23 cellular contexts compared by ENCODE assay signal in genomic region chr10:601356-601963, GRCh38.
A peak's percentile ranks its signal among the peaks of the same experiment; 100 is the strongest.
DNase-seq lines count a peak whose midpoint lies in the region; ATAC-seq and TF ChIP-seq lines count a peak whose summit lies in the region.
"Had no signal": no experiment of that assay in that cellular context is flagged by ENCODE, and none has a peak within 500 bp of the region (broad histone marks: within the 10 kb centered on the region; RNA-seq: fewer than 3 reads in every experiment).

No MANE protein-coding gene starts in this region.

- WGBS in SK-N-SH (ENCODE audit: low lambda C conversion rate) = 83% methylated on average over 17 of the region's 18 CpGs
- 8 to 14% methylated on average over 18 of the region's 18 CpGs for WGBS in aorta, 2 donors

- H2AFZ ChIP-seq in SK-N-SH (ENCODE audit: low read depth) = no peak overlapping the region
- no peak overlapping the region for H2AFZ ChIP-seq in osteoblast (ENCODE audit: low read length)

- H3K36me3 ChIP-seq in SK-N-SH (replicated peaks in 1 of 2; ENCODE audit: control insufficient read depth in 1 of 2, insufficient read depth in 2 of 2, low read length in 1 of 2) (no peaks in the 10 kb centered on the region), osteoblast (ENCODE audit: insufficient read depth, low read length) (no peaks in the 10 kb centered on the region), aorta (ENCODE audit: control insufficient read depth in 1 of 2, insufficient read depth in 2 of 2, low read length in 1 of 2) (no peaks in the 10 kb centered on the region)

- CTCF ChIA-PET in SK-N-SH (lab: Yijun Ruan, JAX) = no interaction called here

- H3K4me1 ChIP-seq in SK-N-SH (ENCODE audit: control insufficient read depth in 1 of 2, insufficient read depth in 2 of 2, low read depth in 1 of 2, low read length in 1 of 2) (peaks cover 15 to 39% of the 10 kb centered on the region in 2 experiments; a peak in 3 of 4 replicates), osteoblast (ENCODE audit: insufficient read depth, low read length) (peaks cover 52% of the 10 kb centered on the region), aorta (ENCODE audit: control insufficient read depth in 1 of 2, insufficient read depth in 2 of 2, low read length in 2 of 2) (no peaks in the 10 kb centered on the region)

- intact Hi-C loops in aorta (cut with DNase I) = no loop called here

- H3K9me2 ChIP-seq in SK-N-SH = no peaks in the 10 kb centered on the region

- H3K4me2 ChIP-seq in SK-N-SH = peak overlapping the region; percentile 14; the same call in 1 of the 2 replicates
- peak overlapping the region; percentile 59 for H3K4me2 ChIP-seq in osteoblast (ENCODE audit: insufficient read depth, low read length)

- no peak for DNase-seq in SK-N-SH
- DNase-seq in left lobe of liver (ENCODE audit: low spot score) = peak; percentile 14
- peak; percentile 74 for DNase-seq in osteoblast (ENCODE audit: insufficient read length, low spot score, missing footprints)
- DNase-seq in aorta = peak; percentile 47 to 74
- no peak for DNase-seq in C1 segment of cervical spinal cord (lab: John Stamatoyannopoulos, UW)
- no peak for DNase-seq in stimulated activated naive CD4-positive, alpha-beta T cell treated with Interleukin-2 at 50 U/mL for 16 hours (lab: John Stamatoyannopoulos, UW)
- DNase-seq in epidermal melanocyte (ENCODE audit: insufficient read length, low spot score) = no peak
- DNase-seq: activated CD4-positive, alpha-beta T cell treated with anti-CD3 and anti-CD28 coated beads for 4 hours; activated gamma-delta T cell treated with Interleukin-2 at 50 U/mL for 16 hours; activated T-cell treated with anti-CD3 and anti-CD28 coated beads, Interleukin-2, amount 50 U/mL, for 24 hours; cerebellar nuclear complex; DMS153; hypothalamus; left ventricle myocardium superior; NCI-H1417 treated with DMSO at 0.1 percent for 48 hours; NCI-H2081 treated with DMSO at 0.1 percent for 48 hours; NCI-H226; NCI-H748 treated with DMSO at 0.1 percent for 48 hours; stimulated activated CD4-positive, alpha-beta T cell treated with anti-CD3 and anti-CD28 coated beads, Interleukin-15, amount 100 ng/mL, for 24 hours; stimulated activated naive B cell treated with anti-CD40 and anti-IgM and Interleukin-4, amounts not matched to agents 10 μg/mL and 1 μg/mL and 100 μg/mL, for 72 hours had no signal

- ATAC-seq in SK-N-SH treated with all-trans-retinoic acid at 6 μM for 48 hours (no peak), left lobe of liver (peak; percentile 25), aorta (ENCODE audit: low FRiP score) (no peak)
- ATAC-seq: left ventricle myocardium superior; mucosa of descending colon; stimulated activated naive B cell treated with anti-CD40 and anti-IgM and Interleukin-4, amounts not matched to agents 10 μg/mL and 1 μg/mL and 100 μg/mL, for 72 hours had no signal

- no peak for TF ChIP-seq EP300 in SK-N-SH (IDR thresholded peaks at IDR 0.05; ENCODE audit: borderline replicate concordance in 1 of 2, low read depth in 1 of 2, low read length in 1 of 2)

- TF ChIP-seq CTCF in SK-N-SH (IDR thresholded peaks at IDR 0.05) = no peak
- TF ChIP-seq CTCF in osteoblast (IDR thresholded peaks at IDR 0.05; ENCODE audit: extremely low read depth, low read depth, low read length) = no peak

- H3K9me3 ChIP-seq in SK-N-SH (no peaks in the 10 kb centered on the region), osteoblast (ENCODE audit: low read depth, low read length) (no peaks in the 10 kb centered on the region), aorta (ENCODE audit: control insufficient read depth, low read length) (no peaks in the 10 kb centered on the region)
- H3K9me3 ChIP-seq: mucosa of descending colon had no signal

- no peak overlapping the region for H3K4me3 ChIP-seq in SK-N-SH (ENCODE audit: low read depth in 2 of 2, low read length in 1 of 2)
- H3K4me3 ChIP-seq in osteoblast (ENCODE audit: insufficient read depth, low read length) = no peak overlapping the region
- H3K4me3 ChIP-seq in aorta (ENCODE audit: low read length in 2 of 2) = no peak overlapping the region
- H3K4me3 ChIP-seq: mucosa of descending colon had no signal

- no peak for TF ChIP-seq RAD21 in SK-N-SH (IDR thresholded peaks at IDR 0.05; ENCODE audit: low read length)

- H3K79me2 ChIP-seq in SK-N-SH (ENCODE audit: insufficient read depth) = peaks cover 91% of the 10 kb centered on the region
- H3K79me2 ChIP-seq in osteoblast (ENCODE audit: insufficient read depth, low read length) = peaks cover 92% of the 10 kb centered on the region

- no peak overlapping the region for H3K9ac ChIP-seq in SK-N-SH

- H3K27me3 ChIP-seq in SK-N-SH (ENCODE audit: insufficient read depth) = no peaks in the 10 kb centered on the region
- no peaks in the 10 kb centered on the region for H3K27me3 ChIP-seq in osteoblast (ENCODE audit: insufficient read depth, low read length)
- H3K27me3 ChIP-seq in aorta (ENCODE audit: control insufficient read depth in 1 of 2, insufficient read depth in 2 of 2, low read length in 1 of 2) = no peaks in the 10 kb centered on the region

- POLR2A ChIA-PET in SK-N-SH (lab: Yijun Ruan, JAX) = no interaction called here

- H3F3A ChIP-seq in SK-N-SH (replicated peaks; ENCODE audit: insufficient read depth) = peaks cover 8% of the 10 kb centered on the region

- H3K27ac ChIP-seq in SK-N-SH (ENCODE audit: low read depth in 2 of 2, low read length in 1 of 2) = peak overlapping the region in 1 of 2 experiments; percentile 36; a peak in 2 of 4 replicates
- peak overlapping the region; percentile 96 for H3K27ac ChIP-seq in osteoblast (ENCODE audit: low read depth, low read length)
- H3K27ac ChIP-seq in aorta (ENCODE audit: low read depth in 1 of 2, low read length in 2 of 2) = peak overlapping the region; percentile 34 to 96
- H3K27ac ChIP-seq: RWPE1 had no signal

- H4K20me1 ChIP-seq in SK-N-SH (ENCODE audit: insufficient read depth) (peaks cover 21% of the 10 kb centered on the region), osteoblast (ENCODE audit: insufficient read depth, low read length) (no peaks in the 10 kb centered on the region)

TF ChIP-seq in SK-N-SH, 30 proteins besides CTCF, POLR2A, EP300 and RAD21:
- no peak for TF ChIP-seq EZH2phosphoT487 (IDR thresholded peaks at IDR 0.05; ENCODE audit: borderline replicate concordance, low read depth)
- no peak for TF ChIP-seq MEF2A (IDR thresholded peaks at IDR 0.05; ENCODE audit: borderline replicate concordance, low read depth)
- TF ChIP-seq, protein P1, sequence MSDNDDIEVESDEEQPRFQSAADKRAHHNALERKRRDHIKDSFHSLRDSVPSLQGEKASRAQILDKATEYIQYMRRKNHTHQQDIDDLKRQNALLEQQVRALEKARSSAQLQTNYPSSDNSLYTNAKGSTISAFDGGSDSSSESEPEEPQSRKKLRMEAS (IDR thresholded peaks at IDR 0.05; ENCODE audit: low read depth) = no peak
- no peak for TF ChIP-seq USF2 (IDR thresholded peaks at IDR 0.05; ENCODE audit: borderline replicate concordance, low read depth, low read length)
- no peak for TF ChIP-seq FOXM1 (IDR thresholded peaks at IDR 0.05; ENCODE audit: low read depth)
- no peak for TF ChIP-seq MXI1 (IDR thresholded peaks at IDR 0.05; ENCODE audit: low read depth, low read length)
- no peak for TF ChIP-seq SIN3A (IDR thresholded peaks at IDR 0.05; ENCODE audit: borderline replicate concordance, low read depth, low read length)
- TF ChIP-seq TEAD4 (IDR thresholded peaks at IDR 0.05; ENCODE audit: borderline replicate concordance, insufficient read depth) = no peak
- no peak for TF ChIP-seq YY1 (IDR thresholded peaks at IDR 0.05; ENCODE audit: low read depth)

TF ChIP-seq in SK-N-SH treated with all-trans-retinoic acid at 6 μM for 48 hours, 23 proteins besides CTCF, POLR2A, EP300 and RAD21 (continues in another document):
- TF ChIP-seq, protein P2, sequence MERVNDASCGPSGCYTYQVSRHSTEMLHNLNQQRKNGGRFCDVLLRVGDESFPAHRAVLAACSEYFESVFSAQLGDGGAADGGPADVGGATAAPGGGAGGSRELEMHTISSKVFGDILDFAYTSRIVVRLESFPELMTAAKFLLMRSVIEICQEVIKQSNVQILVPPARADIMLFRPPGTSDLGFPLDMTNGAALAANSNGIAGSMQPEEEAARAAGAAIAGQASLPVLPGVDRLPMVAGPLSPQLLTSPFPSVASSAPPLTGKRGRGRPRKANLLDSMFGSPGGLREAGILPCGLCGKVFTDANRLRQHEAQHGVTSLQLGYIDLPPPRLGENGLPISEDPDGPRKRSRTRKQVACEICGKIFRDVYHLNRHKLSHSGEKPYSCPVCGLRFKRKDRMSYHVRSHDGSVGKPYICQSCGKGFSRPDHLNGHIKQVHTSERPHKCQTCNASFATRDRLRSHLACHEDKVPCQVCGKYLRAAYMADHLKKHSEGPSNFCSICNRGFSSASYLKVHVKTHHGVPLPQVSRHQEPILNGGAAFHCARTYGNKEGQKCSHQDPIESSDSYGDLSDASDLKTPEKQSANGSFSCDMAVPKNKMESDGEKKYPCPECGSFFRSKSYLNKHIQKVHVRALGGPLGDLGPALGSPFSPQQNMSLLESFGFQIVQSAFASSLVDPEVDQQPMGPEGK (CRISPR knock-in tag; IDR thresholded peaks at IDR 0.05; ENCODE audit: borderline replicate concordance) = no peak
- TF ChIP-seq GLIS3 (CRISPR knock-in tag; IDR thresholded peaks at IDR 0.05) = no peak
- no peak for TF ChIP-seq ESRRG (CRISPR knock-in tag; IDR thresholded peaks at IDR 0.05)
- TF ChIP-seq ZFP30 (CRISPR knock-in tag; IDR thresholded peaks at IDR 0.05) = no peak
- TF ChIP-seq RARB (CRISPR knock-in tag; IDR thresholded peaks at IDR 0.05) = no peak
- TF ChIP-seq ZFP3 (CRISPR knock-in tag; IDR thresholded peaks at IDR 0.05) = no peak
- no peak for TF ChIP-seq ZNF70 (CRISPR knock-in tag; IDR thresholded peaks at IDR 0.05)
- no peak for TF ChIP-seq ISL1 (CRISPR knock-in tag; IDR thresholded peaks at IDR 0.05)
- TF ChIP-seq ZNF565 (CRISPR knock-in tag; conservative IDR thresholded peaks at IDR 0.05; ENCODE audit: low read depth) = no peak
- TF ChIP-seq CSDC2 (CRISPR knock-in tag; IDR thresholded peaks at IDR 0.05) = no peak
- TF ChIP-seq, protein P3, sequence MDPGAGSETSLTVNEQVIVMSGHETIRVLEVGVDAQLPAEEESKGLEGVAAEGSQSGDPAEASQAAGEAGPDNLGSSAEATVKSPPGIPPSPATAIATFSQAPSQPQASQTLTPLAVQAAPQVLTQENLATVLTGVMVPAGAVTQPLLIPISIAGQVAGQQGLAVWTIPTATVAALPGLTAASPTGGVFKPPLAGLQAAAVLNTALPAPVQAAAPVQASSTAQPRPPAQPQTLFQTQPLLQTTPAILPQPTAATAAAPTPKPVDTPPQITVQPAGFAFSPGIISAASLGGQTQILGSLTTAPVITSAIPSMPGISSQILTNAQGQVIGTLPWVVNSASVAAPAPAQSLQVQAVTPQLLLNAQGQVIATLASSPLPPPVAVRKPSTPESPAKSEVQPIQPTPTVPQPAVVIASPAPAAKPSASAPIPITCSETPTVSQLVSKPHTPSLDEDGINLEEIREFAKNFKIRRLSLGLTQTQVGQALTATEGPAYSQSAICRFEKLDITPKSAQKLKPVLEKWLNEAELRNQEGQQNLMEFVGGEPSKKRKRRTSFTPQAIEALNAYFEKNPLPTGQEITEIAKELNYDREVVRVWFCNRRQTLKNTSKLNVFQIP (CRISPR knock-in tag; IDR thresholded peaks at IDR 0.05; ENCODE audit: borderline replicate concordance, low read depth) = no peak
- TF ChIP-seq TCF4 (CRISPR knock-in tag; IDR thresholded peaks at IDR 0.05; ENCODE audit: borderline replicate concordance) = no peak
- TF ChIP-seq SNAI2 (CRISPR knock-in tag; IDR thresholded peaks at IDR 0.05) = no peak

Comparison
In these comparisons a context has a peak if more than half of its experiments do, and no peak if none do; other contexts are left out.
1. DNase-seq: peak in left lobe of liver (single experiment), osteoblast (single experiment) and aorta (2 of 2); none in SK-N-SH (single experiment), C1 segment of cervical spinal cord (0 of 14), stimulated activated naive CD4-positive, alpha-beta T cell treated with Interleukin-2 at 50 U/mL for 16 hours (single experiment) and epidermal melanocyte (single experiment).